11 cellular contexts compared by ENCODE assay signal in the genomic region with DNA sequence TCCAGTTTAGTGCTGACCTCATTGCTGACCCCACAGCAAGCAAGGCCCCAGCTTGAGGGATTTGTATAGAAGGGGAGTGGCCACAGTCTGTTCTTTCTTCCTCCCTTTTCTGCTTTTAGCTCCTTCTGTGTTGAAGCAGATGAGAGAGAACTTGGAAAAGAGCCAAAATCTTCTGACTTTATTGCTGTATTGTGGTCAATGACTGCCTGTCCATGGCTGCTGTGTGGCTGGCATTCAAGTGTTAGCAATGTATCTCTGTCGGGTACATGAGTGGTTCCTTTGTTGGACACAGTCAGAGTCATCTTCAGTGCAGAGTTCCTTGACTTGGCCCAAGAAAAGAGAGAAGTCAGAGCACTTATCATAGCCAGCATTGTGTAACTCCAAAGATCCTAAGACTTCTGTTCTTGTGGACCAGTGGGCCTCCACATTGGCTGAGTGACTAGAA.
DNase-seq lines count a peak whose midpoint lies in the region; ATAC-seq, FAIRE-seq and TF ChIP-seq lines count a peak whose summit lies in the region.
"Had no signal": no experiment of that assay in that cellular context is flagged by ENCODE, and none has a peak within 500 bp of the region (broad histone marks: within the 10 kb centered on the region; RNA-seq: fewer than 3 reads in every experiment).

No MANE protein-coding gene starts in this region.

- TF ChIP-seq CTCF in D721Med (IDR thresholded peaks at IDR 0.05; ENCODE audit: insufficient read depth, missing control alignments) = no peak

- intact Hi-C loops in left cardiac atrium (cut with DNase I) = no loop called here

- FAIRE-seq in D721Med (lab: Jason Lieb, UNC) = no peak

- DNase-seq in Ammon's horn (ENCODE audit: low spot score) (peak; percentile 51), KG1 (lab: John Stamatoyannopoulos, UW) (peak; percentile 53), RPMI8226 (peak; percentile 92), left cardiac atrium (no peak), SHP77 (lab: John Stamatoyannopoulos, UW) (no peak), D721Med (ENCODE audit: insufficient read length, low spot score) (no peak)
- DNase-seq: BE2C; NCI-H2081; stimulated activated CD4-positive, alpha-beta T cell treated with anti-CD3 and anti-CD28 coated beads, Interleukin-15, amount 100 ng/mL, for 24 hours had no signal

- ATAC-seq in left cardiac atrium (peak; percentile 56 to 81), HG03460 (IDR thresholded peaks at IDR 0.05; ENCODE audit: unreplicated experiment) (no peak), HG03039 (IDR thresholded peaks at IDR 0.05; ENCODE audit: unreplicated experiment) (no peak)

Comparison
In these comparisons a context has a peak if more than half of its experiments do, and no peak if none do; other contexts are left out.
1. DNase-seq: peak in Ammon's horn (single experiment), KG1 (single experiment) and RPMI8226 (single experiment); none in left cardiac atrium (single experiment), SHP77 (0 of 2) and D721Med (single experiment).
2. ATAC-seq: peak in left cardiac atrium (2 of 2); none in HG03460 (single experiment) and HG03039 (single experiment).